In genomic region chr2:127421871-127422618, GRCh38 we compare ENCODE assay signal across 14 cellular contexts. TPM values are rescaled to one million over a fixed set of nuclear protein-coding genes. Genes with fewer than 3 reads are reported as not detected.
A peak's percentile ranks its signal among the peaks of the same experiment; 100 is the strongest.
DNase-seq lines count a peak whose midpoint lies in the region; ATAC-seq and TF ChIP-seq lines count a peak whose summit lies in the region.
"Had no signal": no experiment of that assay in that cellular context is flagged by ENCODE, and none has a peak within 500 bp of the region (broad histone marks: within the 10 kb centered on the region; RNA-seq: fewer than 3 reads in every experiment).

No MANE protein-coding gene starts in this region.

- peak overlapping the region; percentile 88 for H3K4me2 ChIP-seq in BLaER1
- peak overlapping the region; percentile 80 for H3K4me2 ChIP-seq in GM23338

- H3K4me3 ChIP-seq in BLaER1 (no peak overlapping the region; the same call in 1 of the 2 replicates), GM23338 (peak overlapping the region; percentile 88)
- H3K4me3 ChIP-seq: GM12878 had no signal

- no peaks in the 10 kb centered on the region; the same call in none of the 3 replicates for H3K9me3 Mint-ChIP-seq in GM23338
- H3K9me3 Mint-ChIP-seq in activated naive CD8-positive, alpha-beta T cell treated with anti-CD3 and anti-CD28 coated beads, Interleukin-2, amount 10 ng/mL, durations not matched to agents 7 days and 5 days: no peaks in the 10 kb centered on the region
- H3K9me3 Mint-ChIP-seq in naive thymus-derived CD8-positive, alpha-beta T cell: no peaks in the 10 kb centered on the region

- no peaks in the 10 kb centered on the region for H3K9me3 ChIP-seq in BLaER1
- H3K9me3 ChIP-seq: breast epithelium, pancreas had no signal

- H3K4me3 Mint-ChIP-seq in GM23338: peak overlapping the region; percentile 61
- H3K4me3 Mint-ChIP-seq in activated naive CD8-positive, alpha-beta T cell treated with anti-CD3 and anti-CD28 coated beads, Interleukin-2, amount 10 ng/mL, durations not matched to agents 7 days and 5 days: peak overlapping the region; percentile 19
- H3K4me3 Mint-ChIP-seq in naive thymus-derived CD8-positive, alpha-beta T cell: peak overlapping the region in 7 of 10 donors; percentile 9 to 65 (median 43)

- POLR2A ChIA-PET in activated naive CD8-positive, alpha-beta T cell treated with anti-CD3 and anti-CD28 coated beads, Interleukin-2, amount 10 ng/mL, durations not matched to agents 7 days and 5 days (lab: Charles Lee): no interaction called here
- POLR2A ChIA-PET in naive thymus-derived CD8-positive, alpha-beta T cell (lab: Charles Lee): interaction anchor here (1.6 kb wide), 1 partner anchor 33 kb away, joined by 3 read pairs; no protein-coding TSS in a partner anchor

- H3K27ac ChIP-seq in BLaER1 (no peak overlapping the region), GM23338 (ENCODE audit: low read depth) (no peak overlapping the region)
- H3K27ac ChIP-seq: breast epithelium, pancreas had no signal

- H3K4me1 ChIP-seq in BLaER1 (peaks cover 44% of the 10 kb centered on the region), GM23338 (ENCODE audit: insufficient read depth) (peaks cover 12% of the 10 kb centered on the region; the same call in 1 of the 2 replicates)
- H3K4me1 ChIP-seq: breast epithelium had no signal

- no peak for TF ChIP-seq CTCF in GM23338 (conservative IDR thresholded peaks at IDR 0.05; ENCODE audit: low read depth in 2 of 2)

- peaks cover 14% of the 10 kb centered on the region for H3K4me1 Mint-ChIP-seq in GM23338
- H3K4me1 Mint-ChIP-seq in activated naive CD8-positive, alpha-beta T cell treated with anti-CD3 and anti-CD28 coated beads, Interleukin-2, amount 10 ng/mL, durations not matched to agents 7 days and 5 days: peaks cover 6% of the 10 kb centered on the region
- peaks cover 5 to 21% (median 15%) of the 10 kb centered on the region in 4 donors for H3K4me1 Mint-ChIP-seq in naive thymus-derived CD8-positive, alpha-beta T cell

- H4K20me1 ChIP-seq in BLaER1: peaks cover 10% of the 10 kb centered on the region
- no peaks in the 10 kb centered on the region for H4K20me1 ChIP-seq in GM23338 (replicated peaks; ENCODE audit: insufficient read depth)

- H3K9me2 ChIP-seq in GM23338 (ENCODE audit: insufficient read depth): no peaks in the 10 kb centered on the region

- H3K9ac ChIP-seq in BLaER1: no peak overlapping the region

- peak overlapping the region; percentile 99; the same call in 1 of the 2 replicates for H2AFZ ChIP-seq in GM23338

- H3F3A ChIP-seq in GM23338 (replicated peaks; ENCODE audit: low read depth): no peaks in the 10 kb centered on the region

- DNase-seq in GM23338 (ENCODE audit: low spot score) (no peak), NCI-H1417 (lab: John Stamatoyannopoulos, UW) (no peak), SKM-1 (lab: John Stamatoyannopoulos, UW; ENCODE audit: unreplicated experiment) (no peak)
- DNase-seq in activated naive CD8-positive, alpha-beta T cell treated with anti-CD3 and anti-CD28 coated beads, Interleukin-2, amount 10 ng/mL, durations not matched to agents 7 days and 5 days: no peak
- no peak for DNase-seq in naive thymus-derived CD8-positive, alpha-beta T cell
- DNase-seq: activated naive CD4-positive, alpha-beta T cell treated with Interleukin-2 at 50 U/mL for 16 hours; AML-193; foreskin fibroblast had no signal

- no peaks in the 10 kb centered on the region for H3K79me2 ChIP-seq in GM23338 (replicated peaks; ENCODE audit: insufficient read depth)

- H3K27me3 ChIP-seq in BLaER1: peaks cover 43% of the 10 kb centered on the region
- peaks cover 53% of the 10 kb centered on the region for H3K27me3 ChIP-seq in GM23338 (ENCODE audit: insufficient read depth)

- H3K36me3 ChIP-seq in BLaER1: no peaks in the 10 kb centered on the region
- no peaks in the 10 kb centered on the region for H3K36me3 ChIP-seq in GM23338 (ENCODE audit: insufficient read depth)
- H3K36me3 ChIP-seq: breast epithelium, pancreas had no signal

- H3K27me3 Mint-ChIP-seq in GM23338 (ENCODE audit: insufficient read depth, low read depth, poor library complexity): peaks cover 52% of the 10 kb centered on the region
- peaks cover 40% of the 10 kb centered on the region for H3K27me3 Mint-ChIP-seq in activated naive CD8-positive, alpha-beta T cell treated with anti-CD3 and anti-CD28 coated beads, Interleukin-2, amount 10 ng/mL, durations not matched to agents 7 days and 5 days
- H3K27me3 Mint-ChIP-seq in naive thymus-derived CD8-positive, alpha-beta T cell: peaks cover 16 to 58% (median 37%) of the 10 kb centered on the region in 5 donors

- no peak overlapping the region for H3K27ac Mint-ChIP-seq in GM23338
- H3K27ac Mint-ChIP-seq in activated naive CD8-positive, alpha-beta T cell treated with anti-CD3 and anti-CD28 coated beads, Interleukin-2, amount 10 ng/mL, durations not matched to agents 7 days and 5 days: no peak overlapping the region
- no peak overlapping the region for H3K27ac Mint-ChIP-seq in naive thymus-derived CD8-positive, alpha-beta T cell

- ATAC-seq in GM23338 (no peak), GM21526 (IDR thresholded peaks at IDR 0.05; ENCODE audit: low FRiP score, unreplicated experiment) (no peak), HG02763 (IDR thresholded peaks at IDR 0.05; ENCODE audit: unreplicated experiment) (no peak)
- ATAC-seq in activated naive CD8-positive, alpha-beta T cell treated with anti-CD3 and anti-CD28 coated beads, Interleukin-2, amount 10 ng/mL, durations not matched to agents 7 days and 5 days (ENCODE audit: low read depth): no peak
- no peak for ATAC-seq in naive thymus-derived CD8-positive, alpha-beta T cell

- no peaks in the 10 kb centered on the region; the same call in 2 of the 3 replicates for H3K36me3 Mint-ChIP-seq in GM23338 (ENCODE audit: low read depth)
- no peaks in the 10 kb centered on the region for H3K36me3 Mint-ChIP-seq in activated naive CD8-positive, alpha-beta T cell treated with anti-CD3 and anti-CD28 coated beads, Interleukin-2, amount 10 ng/mL, durations not matched to agents 7 days and 5 days
- peaks cover 0 to 5% (median 0%) of the 10 kb centered on the region in 3 donors for H3K36me3 Mint-ChIP-seq in naive thymus-derived CD8-positive, alpha-beta T cell

TF ChIP-seq in GM23338, 12 proteins besides CTCF, POLR2A, EP300 and RAD21:
- TF ChIP-seq ETS1 (IDR thresholded peaks at IDR 0.05) (no peak), REST (IDR thresholded peaks at IDR 0.05; ENCODE audit: unreplicated experiment) (no peak), EZH2 (IDR thresholded peaks at IDR 0.05; ENCODE audit: low read depth, unreplicated experiment) (no peak), NANOG (IDR thresholded peaks at IDR 0.05; ENCODE audit: borderline replicate concordance) (no peak), CREB1 (CRISPR knock-in tag; IDR thresholded peaks at IDR 0.05; ENCODE audit: low read depth) (no peak), ZNF114 (CRISPR knock-in tag; IDR thresholded peaks at IDR 0.05) (no peak), STAT1 (IDR thresholded peaks at IDR 0.05; ENCODE audit: unreplicated experiment) (no peak), EZH2phosphoT487 (IDR thresholded peaks at IDR 0.05; ENCODE audit: unreplicated experiment) (no peak)
TF ChIP-seq in GM23338: peak in this region for 0.

RNA-seq across cellular contexts. Expression of gene PROC, which starts 3.8 kb away (rescaled TPM):
- 1.2 and 1.7 TPM in 2 replicates for total RNA-seq in GM23338 (2014; rRNA removed; shearing (Covaris generic))
- polyA plus RNA-seq in GM23338 (2016; fragmentation: Nextera tagmentation; extraction: Ambion mirVana): 2.4 and 2.7 TPM in 2 replicates
- not detected for total RNA-seq in activated naive CD8-positive, alpha-beta T cell treated with anti-CD3 and anti-CD28 coated beads, Interleukin-2, amount 10 ng/mL, durations not matched to agents 7 days and 5 days
- total RNA-seq in naive thymus-derived CD8-positive, alpha-beta T cell: not detected
- not detected for polyA plus RNA-seq in naive thymus-derived CD8-positive, alpha-beta T cell
- total RNA-seq: breast epithelium, GM12878 had no signal
- polyA plus RNA-seq: GM12878 had no signal

RNA-seq across cellular contexts. Expression of gene MAP3K2, which starts 34.3 kb away (rescaled TPM):
- total RNA-seq in GM23338 (2014; rRNA removed; shearing (Covaris generic)): 23.5 and 24.7 TPM in 2 replicates
- polyA plus RNA-seq in GM23338 (2016; fragmentation: Nextera tagmentation; extraction: Ambion mirVana): 7.3 and 10.2 TPM in 2 replicates
- 10 to 100 TPM; 65.2 to 69.0 TPM for total RNA-seq in activated naive CD8-positive, alpha-beta T cell treated with anti-CD3 and anti-CD28 coated beads, Interleukin-2, amount 10 ng/mL, durations not matched to agents 7 days and 5 days
- total RNA-seq in naive thymus-derived CD8-positive, alpha-beta T cell: 10 to 100 TPM; 75.0 to 80.6 TPM
- polyA plus RNA-seq in naive thymus-derived CD8-positive, alpha-beta T cell: 10 to 100 TPM; 36.0 to 51.9 (median 40.8) TPM
